Comparison of ENCODE assay signal across 2 cellular contexts in the genomic region with DNA sequence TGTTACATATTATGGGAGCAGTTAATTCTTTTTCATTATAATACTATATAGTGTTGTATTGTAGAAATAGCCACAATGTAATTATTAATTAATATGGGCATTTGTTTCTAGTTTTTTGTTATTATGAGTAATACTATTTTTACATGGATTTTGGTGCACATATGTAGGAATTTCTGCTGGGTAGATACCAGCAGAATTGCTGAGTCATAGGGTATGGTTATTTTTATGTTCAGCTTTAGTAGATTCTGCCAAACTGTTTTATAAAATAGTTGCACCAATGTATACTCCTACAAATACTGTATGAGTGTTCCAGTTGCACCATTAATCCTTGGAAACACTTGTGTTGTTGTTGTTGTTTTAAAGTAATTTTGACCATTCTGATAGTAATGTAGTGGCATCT.
TF ChIP-seq lines count a peak whose summit lies in the region.

No MANE protein-coding gene starts in this region.

TF ChIP-seq in IMR-90, 13 proteins besides CTCF, POLR2A, EP300 and RAD21 (continued from another document):
- TF ChIP-seq, protein P1, sequence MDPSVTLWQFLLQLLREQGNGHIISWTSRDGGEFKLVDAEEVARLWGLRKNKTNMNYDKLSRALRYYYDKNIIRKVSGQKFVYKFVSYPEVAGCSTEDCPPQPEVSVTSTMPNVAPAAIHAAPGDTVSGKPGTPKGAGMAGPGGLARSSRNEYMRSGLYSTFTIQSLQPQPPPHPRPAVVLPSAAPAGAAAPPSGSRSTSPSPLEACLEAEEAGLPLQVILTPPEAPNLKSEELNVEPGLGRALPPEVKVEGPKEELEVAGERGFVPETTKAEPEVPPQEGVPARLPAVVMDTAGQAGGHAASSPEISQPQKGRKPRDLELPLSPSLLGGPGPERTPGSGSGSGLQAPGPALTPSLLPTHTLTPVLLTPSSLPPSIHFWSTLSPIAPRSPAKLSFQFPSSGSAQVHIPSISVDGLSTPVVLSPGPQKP (IDR thresholded peaks at IDR 0.05; ENCODE audit: borderline replicate concordance, low read depth, low read length): no peak
- TF ChIP-seq MXI1 (IDR thresholded peaks at IDR 0.05; ENCODE audit: borderline replicate concordance, low read depth, low read length) (no peak), CEBPB (IDR thresholded peaks at IDR 0.05; ENCODE audit: low read depth, low read length) (no peak), NFE2L2 (IDR thresholded peaks at IDR 0.05; ENCODE audit: low read depth, low read length) (peak; percentile 87), MAZ (IDR thresholded peaks at IDR 0.05; ENCODE audit: borderline replicate concordance, low read depth, low read length) (no peak), SMC3 (IDR thresholded peaks at IDR 0.05; ENCODE audit: low read depth, low read length) (no peak), CHD1 (IDR thresholded peaks at IDR 0.05; ENCODE audit: low read depth, low read length) (no peak), BHLHE40 (IDR thresholded peaks at IDR 0.05; ENCODE audit: low read depth, low read length) (no peak), RCOR1 (IDR thresholded peaks at IDR 0.05; ENCODE audit: insufficient replicate concordance, low read length) (no peak)

TF ChIP-seq in SK-N-SH, 30 proteins besides CTCF, POLR2A, EP300 and RAD21:
- no peak for TF ChIP-seq IRF3 (IDR thresholded peaks at IDR 0.05; ENCODE audit: low read depth, low read length)
- TF ChIP-seq MEF2A (IDR thresholded peaks at IDR 0.05; ENCODE audit: borderline replicate concordance, low read depth): no peak
- TF ChIP-seq TCF12 (IDR thresholded peaks at IDR 0.05): no peak
- no peak for TF ChIP-seq CHD2 (IDR thresholded peaks at IDR 0.05; ENCODE audit: low read length, partially characterized antibody)
- TF ChIP-seq, protein P2, sequence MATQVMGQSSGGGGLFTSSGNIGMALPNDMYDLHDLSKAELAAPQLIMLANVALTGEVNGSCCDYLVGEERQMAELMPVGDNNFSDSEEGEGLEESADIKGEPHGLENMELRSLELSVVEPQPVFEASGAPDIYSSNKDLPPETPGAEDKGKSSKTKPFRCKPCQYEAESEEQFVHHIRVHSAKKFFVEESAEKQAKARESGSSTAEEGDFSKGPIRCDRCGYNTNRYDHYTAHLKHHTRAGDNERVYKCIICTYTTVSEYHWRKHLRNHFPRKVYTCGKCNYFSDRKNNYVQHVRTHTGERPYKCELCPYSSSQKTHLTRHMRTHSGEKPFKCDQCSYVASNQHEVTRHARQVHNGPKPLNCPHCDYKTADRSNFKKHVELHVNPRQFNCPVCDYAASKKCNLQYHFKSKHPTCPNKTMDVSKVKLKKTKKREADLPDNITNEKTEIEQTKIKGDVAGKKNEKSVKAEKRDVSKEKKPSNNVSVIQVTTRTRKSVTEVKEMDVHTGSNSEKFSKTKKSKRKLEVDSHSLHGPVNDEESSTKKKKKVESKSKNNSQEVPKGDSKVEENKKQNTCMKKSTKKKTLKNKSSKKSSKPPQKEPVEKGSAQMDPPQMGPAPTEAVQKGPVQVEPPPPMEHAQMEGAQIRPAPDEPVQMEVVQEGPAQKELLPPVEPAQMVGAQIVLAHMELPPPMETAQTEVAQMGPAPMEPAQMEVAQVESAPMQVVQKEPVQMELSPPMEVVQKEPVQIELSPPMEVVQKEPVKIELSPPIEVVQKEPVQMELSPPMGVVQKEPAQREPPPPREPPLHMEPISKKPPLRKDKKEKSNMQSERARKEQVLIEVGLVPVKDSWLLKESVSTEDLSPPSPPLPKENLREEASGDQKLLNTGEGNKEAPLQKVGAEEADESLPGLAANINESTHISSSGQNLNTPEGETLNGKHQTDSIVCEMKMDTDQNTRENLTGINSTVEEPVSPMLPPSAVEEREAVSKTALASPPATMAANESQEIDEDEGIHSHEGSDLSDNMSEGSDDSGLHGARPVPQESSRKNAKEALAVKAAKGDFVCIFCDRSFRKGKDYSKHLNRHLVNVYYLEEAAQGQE (IDR thresholded peaks at IDR 0.05; ENCODE audit: low read depth, low read length): no peak
- TF ChIP-seq, protein P3, sequence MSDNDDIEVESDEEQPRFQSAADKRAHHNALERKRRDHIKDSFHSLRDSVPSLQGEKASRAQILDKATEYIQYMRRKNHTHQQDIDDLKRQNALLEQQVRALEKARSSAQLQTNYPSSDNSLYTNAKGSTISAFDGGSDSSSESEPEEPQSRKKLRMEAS (IDR thresholded peaks at IDR 0.05; ENCODE audit: low read depth): no peak
- TF ChIP-seq TEAD4 (IDR thresholded peaks at IDR 0.05; ENCODE audit: borderline replicate concordance, insufficient read depth): no peak
- TF ChIP-seq YY1 (IDR thresholded peaks at IDR 0.05; ENCODE audit: low read depth): no peak
- TF ChIP-seq GABPA (IDR thresholded peaks at IDR 0.05; ENCODE audit: low read depth): no peak
- no peak for TF ChIP-seq SIN3A (IDR thresholded peaks at IDR 0.05; ENCODE audit: borderline replicate concordance, low read depth, low read length)
- TF ChIP-seq NFIC (IDR thresholded peaks at IDR 0.05; ENCODE audit: borderline replicate concordance): no peak
- TF ChIP-seq ELF1 (IDR thresholded peaks at IDR 0.05): no peak
- TF ChIP-seq FOXJ3 (CRISPR knock-in tag; IDR thresholded peaks at IDR 0.05): no peak
- no peak for TF ChIP-seq MXI1 (IDR thresholded peaks at IDR 0.05; ENCODE audit: low read depth, low read length)
